In genomic region chr19:24064175-24064574, GRCh38 we compare ENCODE assay signal across 25 cellular contexts.
"Had no signal": no experiment of that assay in that cellular context is flagged by ENCODE, and none has a peak within 500 bp of the region (broad histone marks: within the 10 kb centered on the region; RNA-seq: fewer than 3 reads in every experiment).

No MANE protein-coding gene starts in this region.

- H3K4me3 ChIP-seq: colonic mucosa, esophagus squamous epithelium, gastrocnemius medialis, heart right ventricle, left lung, lower lobe of right lung had no signal

- FAIRE-seq: endometrium, islet of Langerhans, keratinocyte had no signal

- ATAC-seq: effector memory CD8-positive, alpha-beta T cell; esophagus mucosa; gastrocnemius medialis; heart right ventricle; left cardiac atrium; left lung; left ventricle myocardium superior; lower lobe of right lung had no signal

- H3K9me3 ChIP-seq: colonic mucosa, esophagus squamous epithelium, gastrocnemius medialis, heart right ventricle, left lung, lower lobe of right lung had no signal

- H3K27ac ChIP-seq: colonic mucosa, epithelial cell of prostate, esophagus squamous epithelium, gastrocnemius medialis, heart right ventricle, left lung, lower lobe of right lung had no signal

- H3K4me1 ChIP-seq: colonic mucosa, esophagus squamous epithelium, gastrocnemius medialis, heart right ventricle, left lung, lower lobe of right lung had no signal

- DNase-seq: colonic mucosa; cortex of kidney; effector CD8-positive, alpha-beta T cell; effector memory CD8-positive, alpha-beta T cell; endodermal cell; erythroblast; esophagus squamous epithelium; foreskin fibroblast; foreskin melanocyte; gastrocnemius medialis; glutamatergic neuron; head of caudate nucleus; heart right ventricle; hippocampal formation; left cardiac atrium; left lung; left ventricle myocardium superior; lower lobe of right lung; mesenchymal stem cell; midbrain had no signal

- H3K27me3 ChIP-seq: colonic mucosa, esophagus squamous epithelium, gastrocnemius medialis, heart right ventricle, left lung had no signal

- H3K36me3 ChIP-seq: gastrocnemius medialis had no signal
